Comparison of ENCODE assay signal across 8 cellular contexts in genomic region chr19:47713046-47714021, GRCh38. TPM values are rescaled to one million over a fixed set of nuclear protein-coding genes. Genes with fewer than 3 reads are reported as not detected.
DNase-seq lines count a peak whose midpoint lies in the region; ATAC-seq and TF ChIP-seq lines count a peak whose summit lies in the region.

Gene EHD2, plus strand, starts transcription at chr19:47713422. Its CDS starts 3,191 bp downstream, at chr19:47716613.

- TF ChIP-seq CTCF in epithelial cell of proximal tubule (conservative IDR thresholded peaks at IDR 0.05; ENCODE audit: low read depth, low read length) = peak; percentile 79

- H3K4me3 ChIP-seq in epithelial cell of proximal tubule (ENCODE audit: low read depth, low read length) = peak within 1 kb of the TSS; percentile 82

- ATAC-seq in HG02981 (IDR thresholded peaks at IDR 0.05; ENCODE audit: unreplicated experiment) = no peak
- no peak for ATAC-seq in HG03280 (IDR thresholded peaks at IDR 0.05; ENCODE audit: unreplicated experiment)

- DNase-seq in D341Med (ENCODE audit: low spot score) = peak; percentile 89
- DNase-seq in M059J (ENCODE audit: low read depth) = peak; percentile 69
- peak; percentile 80 for DNase-seq in activated CD8-positive, alpha-beta memory T cell treated with anti-CD3 and anti-CD28 coated beads for 24 hours
- no peak for DNase-seq in epithelial cell of proximal tubule (ENCODE audit: low read depth)
- peak; percentile 64 for DNase-seq in midbrain (lab: John Stamatoyannopoulos, UW)
- peak; percentile 12 for DNase-seq in stimulated activated naive CD4-positive, alpha-beta T cell treated with Interleukin-2 at 50 U/mL for 16 hours (lab: John Stamatoyannopoulos, UW)

RNA-seq across cellular contexts. Expression of gene EHD2, which starts in this region (rescaled TPM):
- 34.0 and 91.2 TPM in 2 replicates for total RNA-seq in M059J (2014; rRNA removed; shearing (Covaris generic))
- 33.6 and 58.9 TPM in 2 replicates for total RNA-seq in epithelial cell of proximal tubule
